Comparison of ENCODE assay signal across 1 cellular context in genomic region chr4:81807927-81808672, GRCh38.
TF ChIP-seq lines count a peak whose summit lies in the region.

No MANE protein-coding gene starts in this region.

TF ChIP-seq in GM23338, 12 proteins besides CTCF, POLR2A, EP300 and RAD21 (continued from another document):
- no peak for TF ChIP-seq ZNF462 (CRISPR knock-in tag; IDR thresholded peaks at IDR 0.05)
- no peak for TF ChIP-seq CREB1 (CRISPR knock-in tag; IDR thresholded peaks at IDR 0.05; ENCODE audit: low read depth)
